Comparison of ENCODE assay signal across 17 cellular contexts in the genomic region with DNA sequence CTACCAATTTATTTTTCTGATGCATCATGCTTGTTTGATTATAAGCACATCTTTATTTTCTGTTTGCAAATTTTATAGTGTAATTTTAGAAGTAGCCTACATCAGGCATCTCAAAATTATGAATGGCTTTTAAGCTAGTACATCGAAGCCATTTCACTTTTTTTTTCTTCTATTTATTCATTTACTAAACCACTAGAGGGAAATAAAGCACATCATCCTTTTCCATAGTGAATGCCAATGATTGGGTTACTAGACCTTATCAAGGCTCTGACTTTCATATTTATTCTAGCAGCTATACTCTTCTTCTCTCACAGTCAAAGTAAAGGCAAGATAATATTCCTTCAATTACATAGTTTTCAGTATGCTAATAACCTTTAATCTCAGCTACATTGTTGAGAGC.
DNase-seq lines count a peak whose midpoint lies in the region; ATAC-seq and TF ChIP-seq lines count a peak whose summit lies in the region.
"Had no signal": no experiment of that assay in that cellular context is flagged by ENCODE, and none has a peak within 500 bp of the region (broad histone marks: within the 10 kb centered on the region; RNA-seq: fewer than 3 reads in every experiment).

No MANE protein-coding gene starts in this region.

- no peak for TF ChIP-seq POLR2A in tibial nerve (IDR thresholded peaks at IDR 0.05)

- no peak overlapping the region for H3K27ac ChIP-seq in hepatocyte
- H3K27ac ChIP-seq in tibial nerve: no peak overlapping the region
- H3K27ac ChIP-seq: body of pancreas, epithelial cell of prostate, SJSA1, thyroid gland had no signal

- H3K36me3 ChIP-seq in hepatocyte (replicated peaks; ENCODE audit: insufficient read depth, low read depth) (no peaks in the 10 kb centered on the region), tibial nerve (no peaks in the 10 kb centered on the region)
- H3K36me3 ChIP-seq: SJSA1, thyroid gland had no signal

- no peaks in the 10 kb centered on the region for H3K9me2 ChIP-seq in hepatocyte (replicated peaks; ENCODE audit: insufficient read depth)

- H4K20me1 ChIP-seq in hepatocyte (ENCODE audit: insufficient read depth, poor library complexity, severe bottlenecking): no peaks in the 10 kb centered on the region

- H2AFZ ChIP-seq in hepatocyte: no peak overlapping the region

- no peaks in the 10 kb centered on the region for H3K79me2 ChIP-seq in hepatocyte

- WGBS in hepatocyte (ENCODE audit: low lambda C conversion rate, missing lambda C conversion rate): 68% methylated on average over 1 of the region's 1 CpG
- WGBS in tibial nerve, 2 donors: 35 to 41% methylated on average over 1 of the region's 1 CpG

- H3K9me3 ChIP-seq in hepatocyte (ENCODE audit: low read depth) (no peaks in the 10 kb centered on the region), tibial nerve (peaks cover 0 to 3% (median 0%) of the 10 kb centered on the region in 4 donors)
- H3K9me3 ChIP-seq: body of pancreas, SJSA1, thyroid gland had no signal

- DNase-seq in DMS153 (lab: John Stamatoyannopoulos, UW) (peak; percentile 15), DMS153 treated with DMSO at 0.1 percent for 48 hours (lab: John Stamatoyannopoulos, UW; ENCODE audit: unreplicated experiment) (no peak), DMS 273 (lab: John Stamatoyannopoulos, UW; ENCODE audit: unreplicated experiment) (peak; percentile 38), NCI-H446 treated with DMSO at 0.1 percent for 48 hours (lab: John Stamatoyannopoulos, UW) (peak; percentile 37), hepatocyte (ENCODE audit: low spot score) (no peak), C1 segment of cervical spinal cord (lab: John Stamatoyannopoulos, UW) (no peak), tibial nerve (ENCODE audit: low spot score in 2 of 2) (no peak)
- DNase-seq: 8988T; activated CD4-positive, alpha-beta T cell treated with anti-CD3 and anti-CD28 coated beads, Interleukin-2, amount 50 U/mL, for 4 hours; activated T-cell treated with anti-CD3 and anti-CD28 coated beads, Interleukin-2, amount 50 U/mL, for 24 hours; body of pancreas; EL; NCI-H1436; thyroid gland had no signal

- H3K4me3 ChIP-seq in hepatocyte: no peak overlapping the region
- no peak overlapping the region for H3K4me3 ChIP-seq in tibial nerve
- H3K4me3 ChIP-seq: body of pancreas, SJSA1, thyroid gland had no signal

- no peak for TF ChIP-seq EP300 in tibial nerve (IDR thresholded peaks at IDR 0.05)

- H3K4me1 ChIP-seq in hepatocyte (ENCODE audit: insufficient read depth): no peaks in the 10 kb centered on the region
- H3K4me1 ChIP-seq in tibial nerve: no peaks in the 10 kb centered on the region
- H3K4me1 ChIP-seq: body of pancreas, SJSA1, thyroid gland had no signal

- TF ChIP-seq CTCF in hepatocyte (IDR thresholded peaks at IDR 0.05; ENCODE audit: poor library complexity) (peak; percentile 27), tibial nerve (IDR thresholded peaks at IDR 0.05) (no peak)

- H3K4me2 ChIP-seq in hepatocyte: no peak overlapping the region

- H3K27me3 ChIP-seq in hepatocyte (no peaks in the 10 kb centered on the region), tibial nerve (no peaks in the 10 kb centered on the region)
- H3K27me3 ChIP-seq: body of pancreas, SJSA1, thyroid gland had no signal

- ATAC-seq in HG02840 (IDR thresholded peaks at IDR 0.05; ENCODE audit: low FRiP score, unreplicated experiment): no peak
- ATAC-seq: body of pancreas had no signal

Comparison
In these comparisons a context has a peak if more than half of its experiments do, and no peak if none do; other contexts are left out.
1. DNase-seq: peak in DMS153 (single experiment), DMS 273 (single experiment) and NCI-H446 treated with DMSO at 0.1 percent for 48 hours (single experiment); none in DMS153 treated with DMSO at 0.1 percent for 48 hours (single experiment), hepatocyte (single experiment), C1 segment of cervical spinal cord (0 of 14) and tibial nerve (0 of 2).